Comparison of ENCODE assay signal across 8 cellular contexts in genomic region chr6:72182337-72183246, GRCh38.
DNase-seq lines count a peak whose midpoint lies in the region; ATAC-seq and TF ChIP-seq lines count a peak whose summit lies in the region.

No MANE protein-coding gene starts in this region.

- H3K4me3 ChIP-seq in AG10803 (ENCODE audit: low read length) (peak overlapping the region; percentile 58), RWPE2 (ENCODE audit: severe bottlenecking) (peak overlapping the region; percentile 31), neuron (ENCODE audit: low read length) (peak overlapping the region; percentile 54)

- peaks cover 70% of the 10 kb centered on the region for H3K27me3 ChIP-seq in RWPE2 (ENCODE audit: insufficient read depth, poor library complexity, severe bottlenecking)
- peaks cover 32% of the 10 kb centered on the region for H3K27me3 ChIP-seq in neuron (ENCODE audit: insufficient read depth, low read length)

- H3K4me1 ChIP-seq in RWPE2 (ENCODE audit: insufficient read depth, poor library complexity, severe bottlenecking), result no peaks in the 10 kb centered on the region
- peaks cover 2% of the 10 kb centered on the region for H3K4me1 ChIP-seq in neuron (ENCODE audit: insufficient read depth, low read length)

- H3K9me3 ChIP-seq in RWPE2 (ENCODE audit: severe bottlenecking) (no peaks in the 10 kb centered on the region), neuron (ENCODE audit: low read length) (peaks cover 3% of the 10 kb centered on the region)

- peak; percentile 12 for DNase-seq in AG10803 (ENCODE audit: low read depth)
- peak; percentile 49 for DNase-seq in RWPE2 (ENCODE audit: low spot score)
- DNase-seq in fibroblast of peridontal ligament (ENCODE audit: extremely low read depth), result peak; percentile 10
- DNase-seq in cortex of kidney (lab: John Stamatoyannopoulos, UW), result no peak
- no peak for DNase-seq in ACHN

- in situ Hi-C loops in ACHN (cut with HindIII; ENCODE audit: low pct_ligation_motif_present, low pct_unique_long_range_greater_than_20kb, low sequenced_read_pairs), result no loop called here

- H3K36me3 ChIP-seq in RWPE2 (ENCODE audit: low read depth), result no peaks in the 10 kb centered on the region
- H3K36me3 ChIP-seq in neuron (ENCODE audit: insufficient read depth, low read length), result no peaks in the 10 kb centered on the region

- peak; percentile 45 for ATAC-seq in GM18861 (IDR thresholded peaks at IDR 0.05; ENCODE audit: unreplicated experiment)
- ATAC-seq in HG03175 (IDR thresholded peaks at IDR 0.05; ENCODE audit: unreplicated experiment), result peak; percentile 55
- peak; percentile 92 for ATAC-seq in RWPE2 (ENCODE audit: low read depth)

- TF ChIP-seq CTCF in AG10803 (conservative IDR thresholded peaks at IDR 0.05; ENCODE audit: low read length) (no peak), RWPE2 (IDR thresholded peaks at IDR 0.05; ENCODE audit: poor library complexity, severe bottlenecking) (no peak)

- no peak overlapping the region for H3K27ac ChIP-seq in RWPE2 (ENCODE audit: poor library complexity, severe bottlenecking)

- H2AFZ ChIP-seq in neuron (ENCODE audit: low read depth, low read length), result peak overlapping the region; percentile 73

Comparison
In these comparisons a context has a peak if more than half of its experiments do, and no peak if none do; other contexts are left out.
1. DNase-seq: peak in AG10803 (single experiment), RWPE2 (single experiment) and fibroblast of peridontal ligament (single experiment); none in cortex of kidney (single experiment) and ACHN (single experiment).
2. Peak in every context shown above with its lines, with median percentiles within 50 percentile points of each other: H3K4me3 ChIP-seq and ATAC-seq.